In genomic region chr6:134058622-134059366, GRCh38 we compare ENCODE assay signal across 25 cellular contexts. TPM values are rescaled to one million over a fixed set of nuclear protein-coding genes. Genes with fewer than 3 reads are reported as not detected.
DNase-seq lines count a peak whose midpoint lies in the region; ATAC-seq and TF ChIP-seq lines count a peak whose summit lies in the region.
"Had no signal": no experiment of that assay in that cellular context is flagged by ENCODE, and none has a peak within 500 bp of the region (broad histone marks: within the 10 kb centered on the region; RNA-seq: fewer than 3 reads in every experiment).

No MANE protein-coding gene starts in this region.

- TF ChIP-seq CTCF in IMR-90 (conservative IDR thresholded peaks at IDR 0.05; ENCODE audit: low read depth, low read length) (no peak), ascending aorta (IDR thresholded peaks at IDR 0.05) (no peak), heart left ventricle (IDR thresholded peaks at IDR 0.05) (no peak), osteocyte (IDR thresholded peaks at IDR 0.05) (no peak)

- peak overlapping the region; percentile 87 for H2BK20ac ChIP-seq in IMR-90 (ENCODE audit: low read depth, low read length)

- no peaks in the 10 kb centered on the region for H3K36me3 Mint-ChIP-seq in osteocyte (ENCODE audit: unreplicated experiment)
- H3K36me3 Mint-ChIP-seq in activated T-cell treated with anti-CD3 and anti-CD28 coated beads, Interleukin-2, amount 50 U/mL, for 72 hours (ENCODE audit: insufficient read depth in 2 of 2) = no peaks in the 10 kb centered on the region
- H3K36me3 Mint-ChIP-seq: CD8-positive, alpha-beta memory T cell; natural killer cell treated with Interleukin-12 subunit alpha and Interleukin-12 subunit beta and Interleukin-15 and Interleukin-18, amount 100 ng/mL, for 72 hours; type B pancreatic cell had no signal

- H3K9me3 Mint-ChIP-seq in osteocyte (ENCODE audit: unreplicated experiment) = no peaks in the 10 kb centered on the region
- no peaks in the 10 kb centered on the region for H3K9me3 Mint-ChIP-seq in activated T-cell treated with anti-CD3 and anti-CD28 coated beads, Interleukin-2, amount 50 U/mL, for 72 hours
- H3K9me3 Mint-ChIP-seq: activated CD8-positive, alpha-beta T cell treated with anti-CD3 and anti-CD28 coated beads for 36 hours; activated naive CD4-positive, alpha-beta T cell treated with anti-CD3 and anti-CD28 coated beads for 36 hours; activated T-cell treated with anti-CD3 and anti-CD28 coated beads, Interleukin-2, amount 50 U/mL, for 24 hours; CD8-positive, alpha-beta memory T cell; GM23338; natural killer cell treated with Interleukin-12 subunit alpha and Interleukin-12 subunit beta and Interleukin-15 and Interleukin-18, amount 100 ng/mL, for 72 hours; type B pancreatic cell had no signal

- no peak overlapping the region for H2AFZ ChIP-seq in IMR-90 (replicated peaks; ENCODE audit: low read length, poor library complexity)
- H2AFZ ChIP-seq: GM23338 had no signal

- dilution Hi-C loops in IMR-90 (cut with HindIII; ENCODE audit: low sequenced_read_pairs, unreplicated experiment) = no loop called here

- peaks cover 10% of the 10 kb centered on the region for H3K9me1 ChIP-seq in IMR-90 (ENCODE audit: insufficient read depth, low read length)

- no peak for TF ChIP-seq POLR2A in IMR-90 (IDR thresholded peaks at IDR 0.05; ENCODE audit: low read depth, low read length)
- no peak for TF ChIP-seq POLR2A in heart left ventricle (IDR thresholded peaks at IDR 0.05)

- peak overlapping the region; percentile 69; the same call in 1 of the 2 replicates for H3K18ac ChIP-seq in IMR-90 (ENCODE audit: low read depth, low read length)

- intact Hi-C loops in IMR-90 (cut with micrococcal nuclease) (no loop called here), ascending aorta (cut with DNase I) (loop anchor here (10.0 kb wide), 1 partner anchor 284 kb away; no protein-coding TSS in a partner anchor), heart left ventricle (cut with DNase I) (loop anchor here in 1 of 10 donors (5.0 kb wide), 1 partner anchor 1246 kb away; the partner anchor contains the start of gene RPS12)

- H4K91ac ChIP-seq in IMR-90 (ENCODE audit: insufficient read depth, low read depth, low read length) = peak overlapping the region; percentile 65

- peaks cover 24% of the 10 kb centered on the region for H3K4me1 ChIP-seq in IMR-90 (ENCODE audit: control insufficient read depth, insufficient read depth, low read length)
- H3K4me1 ChIP-seq in ascending aorta = peaks cover 10 to 27% of the 10 kb centered on the region in 2 donors
- peaks cover 0 to 43% (median 9%) of the 10 kb centered on the region in 12 donors for H3K4me1 ChIP-seq in heart left ventricle
- H3K4me1 ChIP-seq: colonic mucosa had no signal

- no peaks in the 10 kb centered on the region for H3K36me3 ChIP-seq in IMR-90 (ENCODE audit: control insufficient read depth, insufficient read depth, low read length)
- no peaks in the 10 kb centered on the region for H3K36me3 ChIP-seq in ascending aorta
- H3K36me3 ChIP-seq in heart left ventricle = no peaks in the 10 kb centered on the region
- H3K36me3 ChIP-seq: colonic mucosa had no signal

- CTCF ChIA-PET in IMR-90 (lab: Yijun Ruan, JAX) = interaction anchor here (1.0 kb wide), 2 partner anchors 86 to 135 kb away, joined by 3 to 5 read pairs; no protein-coding TSS in a partner anchor

- H3K14ac ChIP-seq in IMR-90 (replicated peaks; ENCODE audit: low read depth, low read length) = peak overlapping the region; percentile 80; the same call in 1 of the 2 replicates

- no peaks in the 10 kb centered on the region for H3K27me3 Mint-ChIP-seq in osteocyte (ENCODE audit: unreplicated experiment)
- H3K27me3 Mint-ChIP-seq in activated T-cell treated with anti-CD3 and anti-CD28 coated beads, Interleukin-2, amount 50 U/mL, for 72 hours (ENCODE audit: low read depth) = peaks cover 9% of the 10 kb centered on the region
- H3K27me3 Mint-ChIP-seq: activated T-cell treated with anti-CD3 and anti-CD28 coated beads, Interleukin-2, amount 50 U/mL, for 24 hours; type B pancreatic cell had no signal

- no peaks in the 10 kb centered on the region for H4K20me1 ChIP-seq in IMR-90 (ENCODE audit: insufficient read depth, low read length)

- H3K27ac ChIP-seq in IMR-90 (ENCODE audit: insufficient read depth, low read length) (peak overlapping the region; percentile 45; the same call in 1 of the 2 replicates), ascending aorta (peak overlapping the region; percentile 75 to 81), heart left ventricle (peak overlapping the region in 8 of 12 donors; percentile 62 to 86 (median 68))
- H3K27ac ChIP-seq: colonic mucosa had no signal

- H3K4ac ChIP-seq in IMR-90 (ENCODE audit: low read depth, low read length) = peak overlapping the region; percentile 79; the same call in 1 of the 2 replicates

- H3K4me3 ChIP-seq in IMR-90 (ENCODE audit: insufficient read depth, low read depth, low read length) (no peak overlapping the region), ascending aorta (no peak overlapping the region), heart left ventricle (no peak overlapping the region)
- H3K4me3 ChIP-seq: colonic mucosa, GM23338 had no signal

- no peak overlapping the region for H3K23ac ChIP-seq in IMR-90 (ENCODE audit: low read depth, low read length)

- H4K8ac ChIP-seq in IMR-90 (ENCODE audit: low read depth in 2 of 2, low read length in 2 of 2) = peak overlapping the region in 1 of 2 experiments; percentile 33; a peak in 1 of 4 replicates

- no peaks in the 10 kb centered on the region for H3K9me3 ChIP-seq in IMR-90 (ENCODE audit: control insufficient read depth, insufficient read depth, low read length)
- H3K9me3 ChIP-seq in ascending aorta = no peaks in the 10 kb centered on the region
- H3K9me3 ChIP-seq in heart left ventricle = no peaks in the 10 kb centered on the region
- H3K9me3 ChIP-seq: colonic mucosa had no signal

- H3K27me3 ChIP-seq in IMR-90 (ENCODE audit: control insufficient read depth, insufficient read depth, low read length) (no peaks in the 10 kb centered on the region), ascending aorta (no peaks in the 10 kb centered on the region), heart left ventricle (no peaks in the 10 kb centered on the region)
- H3K27me3 ChIP-seq: colonic mucosa had no signal

- H2AK9ac ChIP-seq in IMR-90 (replicated peaks; ENCODE audit: low read depth, low read length, poor library complexity) = no peak overlapping the region

- peak overlapping the region; percentile 73; the same call in 1 of the 3 replicates for H2BK15ac ChIP-seq in IMR-90 (ENCODE audit: low read depth, low read length)

- H3K9ac ChIP-seq in IMR-90 (ENCODE audit: low read depth, low read length) = no peak overlapping the region

- peak overlapping the region; percentile 57 for H2BK5ac ChIP-seq in IMR-90 (ENCODE audit: low read depth, low read length, poor library complexity, severe bottlenecking)

- peaks cover 50% of the 10 kb centered on the region for H3K4me1 Mint-ChIP-seq in osteocyte (ENCODE audit: unreplicated experiment)
- H3K4me1 Mint-ChIP-seq in activated T-cell treated with anti-CD3 and anti-CD28 coated beads, Interleukin-2, amount 50 U/mL, for 72 hours (ENCODE audit: low read depth) = no peaks in the 10 kb centered on the region

- H3K27ac Mint-ChIP-seq in osteocyte (ENCODE audit: unreplicated experiment) = peak overlapping the region; percentile 68
- H3K27ac Mint-ChIP-seq in activated T-cell treated with anti-CD3 and anti-CD28 coated beads, Interleukin-2, amount 50 U/mL, for 72 hours = no peak overlapping the region
- H3K27ac Mint-ChIP-seq: activated CD8-positive, alpha-beta T cell treated with anti-CD3 and anti-CD28 coated beads for 36 hours; activated naive CD4-positive, alpha-beta T cell treated with anti-CD3 and anti-CD28 coated beads for 36 hours; activated T-cell treated with anti-CD3 and anti-CD28 coated beads, Interleukin-2, amount 50 U/mL, for 24 hours; CD8-positive, alpha-beta memory T cell; GM23338; natural killer cell treated with Interleukin-12 subunit alpha and Interleukin-12 subunit beta and Interleukin-15 and Interleukin-18, amount 100 ng/mL, for 72 hours; type B pancreatic cell had no signal

- BruUV-seq in IMR-90 (replicated peaks; lab: Mats Ljungman, UMichigan) = no TSS peak

- H3K79me1 ChIP-seq in IMR-90 (ENCODE audit: low read depth in 1 of 2, low read length in 2 of 2) = no peaks in the 10 kb centered on the region

- peak; percentile 20 for DNase-seq in IMR-90
- DNase-seq in ascending aorta (ENCODE audit: low spot score in 2 of 2) = no peak
- peak in 4 of 5 donors; percentile 49 to 63 (median 52) for DNase-seq in heart left ventricle
- DNase-seq in osteocyte (ENCODE audit: extremely low spot score, unreplicated experiment) = no peak
- no peak for DNase-seq in activated T-cell treated with anti-CD3 and anti-CD28 coated beads, Interleukin-2, amount 50 U/mL, for 72 hours
- no peak for DNase-seq in stimulated activated CD8-positive, alpha-beta memory T cell treated with anti-CD3 and anti-CD28 coated beads, Interleukin-4, amount 100 ng/mL, for 48 hours
- DNase-seq: activated CD8-positive, alpha-beta T cell treated with anti-CD3 and anti-CD28 coated beads for 36 hours; activated naive CD4-positive, alpha-beta T cell treated with anti-CD3 and anti-CD28 coated beads for 36 hours; activated T-cell treated with anti-CD3 and anti-CD28 coated beads, Interleukin-2, amount 50 U/mL, for 24 hours; AML-193; CD8-positive, alpha-beta memory T cell; colonic mucosa; hippocampal formation; KG1; NCI-H1930; RPMI8226; small intestine; stimulated activated CD4-positive, alpha-beta T cell treated with anti-CD3 and anti-CD28 coated beads, Interleukin-2, amount 100 ng/mL, for 48 hours; stimulated activated naive CD8-positive, alpha-beta T cell treated with anti-CD3 and anti-CD28 coated beads, Interleukin-15, Interleukin-2, amounts not matched to agents 100 U/mL and 50 U/mL, for 24 hours had no signal

- peak overlapping the region; percentile 83; the same call in 1 of the 2 replicates for H2AK5ac ChIP-seq in IMR-90 (ENCODE audit: low read depth, low read length)

- POLR2A ChIA-PET in IMR-90 (lab: Charles Lee; ENCODE audit: unreplicated experiment) = interaction anchor here (0.7 kb wide), 1 partner anchor 430 kb away, joined by 4 read pairs; no protein-coding TSS in a partner anchor

- no peak overlapping the region for H3K4me2 ChIP-seq in IMR-90 (ENCODE audit: low read depth, low read length)
- H3K4me2 ChIP-seq: GM23338 had no signal

- peak overlapping the region; percentile 88 for H2BK120ac ChIP-seq in IMR-90 (ENCODE audit: low read depth, low read length)

- H3K4me3 Mint-ChIP-seq in osteocyte (ENCODE audit: unreplicated experiment) = no peak overlapping the region
- no peak overlapping the region for H3K4me3 Mint-ChIP-seq in activated T-cell treated with anti-CD3 and anti-CD28 coated beads, Interleukin-2, amount 50 U/mL, for 72 hours
- H3K4me3 Mint-ChIP-seq: activated CD8-positive, alpha-beta T cell treated with anti-CD3 and anti-CD28 coated beads for 36 hours; activated naive CD4-positive, alpha-beta T cell treated with anti-CD3 and anti-CD28 coated beads for 36 hours; activated T-cell treated with anti-CD3 and anti-CD28 coated beads, Interleukin-2, amount 50 U/mL, for 24 hours; CD8-positive, alpha-beta memory T cell; GM23338; natural killer cell treated with Interleukin-12 subunit alpha and Interleukin-12 subunit beta and Interleukin-15 and Interleukin-18, amount 100 ng/mL, for 72 hours; type B pancreatic cell had no signal

- H4K5ac ChIP-seq in IMR-90 (ENCODE audit: low read depth, low read length) = peak overlapping the region; percentile 52

- 72% methylated on average over 2 of the region's 5 CpGs; no CpG with 5 or more reads in 1 of the 2 experiments for WGBS in IMR-90 (ENCODE audit: extremely low coverage in 2 of 2, insufficient read length in 1 of 2), 2 experiments
- WGBS in heart left ventricle, 4 donors = 46 to 58% (median 50%) methylated on average over 5 of the region's 5 CpGs

- ATAC-seq in IMR-90 (ENCODE audit: low read depth) (no peak), heart left ventricle (peak; percentile 82 to 89 (median 85)), HG02623 (IDR thresholded peaks at IDR 0.05; ENCODE audit: unreplicated experiment) (no peak), HG02884 (IDR thresholded peaks at IDR 0.05; ENCODE audit: unreplicated experiment) (no peak)
- no peak for ATAC-seq in activated T-cell treated with anti-CD3 and anti-CD28 coated beads, Interleukin-2, amount 50 U/mL, for 72 hours (replicated peaks in 1 of 2)
- ATAC-seq: activated CD4-positive, CD25-positive, alpha-beta regulatory T cell treated with anti-CD3 and anti-CD28 coated beads, Interleukin-2, amount 50 U/mL, for 24 hours; activated CD8-positive, alpha-beta T cell treated with anti-CD3 and anti-CD28 coated beads for 36 hours; GM23338; natural killer cell treated with Interleukin-12 subunit alpha and Interleukin-12 subunit beta and Interleukin-15 and Interleukin-18, amount 100 ng/mL, for 72 hours; stimulated activated naive CD8-positive, alpha-beta T cell treated with anti-CD3 and anti-CD28 coated beads, Interleukin-15, Interleukin-2, amounts not matched to agents 100 U/mL and 50 U/mL, for 24 hours had no signal

- TF ChIP-seq RAD21 in IMR-90 (IDR thresholded peaks at IDR 0.05; ENCODE audit: low read length) = no peak

- in situ Hi-C loops in IMR-90 (cut with MboI; ENCODE audit: low sequenced_read_pairs) = no loop called here

- no peak overlapping the region for H3K56ac ChIP-seq in IMR-90 (ENCODE audit: extremely low read depth, insufficient read depth, low read length)

RNA-seq across cellular contexts. Expression of gene SLC2A12, which starts 6.4 kb away (rescaled TPM):
- total RNA-seq in IMR-90 (2012; rRNA removed) (11.5 and 12.5 TPM in 2 replicates), ascending aorta (not detected), heart left ventricle (10 to 100 TPM; 12.3 to 34.1 (median 20.3) TPM), osteocyte (10.4 and 10.7 TPM in 2 replicates)
- polyA plus RNA-seq in IMR-90 (2012; rRNA removed) (4.8 and 5.8 TPM in 2 replicates), heart left ventricle (10 to 100 TPM in 1 of 2 donors, 1 to 10 TPM in 1; 5.1 to 10.5 TPM)
- 1.6 and 2.4 TPM in 2 replicates for polyA plus RNA-seq in IMR-90 (2012; cell fraction: cytosol; rRNA removed)
- polyA plus RNA-seq in IMR-90 (2012; cell fraction: nucleus; rRNA removed; ENCODE audit: low replicate concordance) = 0.59 and 3.6 TPM in 2 replicates
- under 1 TPM; 0.09 to 0.24 TPM for total RNA-seq in activated T-cell treated with anti-CD3 and anti-CD28 coated beads, Interleukin-2, amount 50 U/mL, for 72 hours
- total RNA-seq: CD8-positive, alpha-beta memory T cell; natural killer cell treated with Interleukin-12 subunit alpha and Interleukin-12 subunit beta and Interleukin-15 and Interleukin-18, amount 100 ng/mL, for 72 hours had no signal
- polyA plus RNA-seq: CD8-positive, alpha-beta memory T cell had no signal

Comparison
In these comparisons a context has a peak if more than half of its experiments do, and no peak if none do; other contexts are left out.
1. ATAC-seq: peak in heart left ventricle (4 of 4); none in IMR-90 (single experiment), activated T-cell treated with anti-CD3 and anti-CD28 coated beads, Interleukin-2, amount 50 U/mL, for 72 hours (0 of 2), HG02623 (single experiment) and HG02884 (single experiment).
2. DNase-seq: peak in IMR-90 (single experiment) and heart left ventricle (4 of 5); none in ascending aorta (0 of 2), osteocyte (single experiment), activated T-cell treated with anti-CD3 and anti-CD28 coated beads, Interleukin-2, amount 50 U/mL, for 72 hours (0 of 2) and stimulated activated CD8-positive, alpha-beta memory T cell treated with anti-CD3 and anti-CD28 coated beads, Interleukin-4, amount 100 ng/mL, for 48 hours (single experiment).
3. Peak in every context shown above with its lines, with median percentiles within 50 percentile points of each other: H3K27ac ChIP-seq.